21 cellular contexts compared by ENCODE assay signal in genomic region chrX:107686026-107686425, GRCh38. TPM values are rescaled to one million over a fixed set of nuclear protein-coding genes. Genes with fewer than 3 reads are reported as not detected.
DNase-seq lines count a peak whose midpoint lies in the region; ATAC-seq and TF ChIP-seq lines count a peak whose summit lies in the region.
"Had no signal": no experiment of that assay in that cellular context is flagged by ENCODE, and none has a peak within 500 bp of the region (broad histone marks: within the 10 kb centered on the region; RNA-seq: fewer than 3 reads in every experiment).

No MANE protein-coding gene starts in this region.

- peak overlapping the region; percentile 15 to 55 for H3K27ac ChIP-seq in breast epithelium
- no peak overlapping the region for H3K27ac ChIP-seq in mammary epithelial cell (ENCODE audit: insufficient read depth, low read depth, low read length)
- peak overlapping the region; percentile 36 for H3K27ac ChIP-seq in upper lobe of right lung
- H3K27ac ChIP-seq in Karpas-422 (ENCODE audit: low read length) = no peak overlapping the region
- H3K27ac ChIP-seq: SJSA1 had no signal

- dilution Hi-C loops in mammary epithelial cell (cut with HindIII; ENCODE audit: low sequenced_read_pairs) = no loop called here

- H3K79me2 ChIP-seq in mammary epithelial cell (ENCODE audit: insufficient read depth, low read length) (no peaks in the 10 kb centered on the region), Karpas-422 (ENCODE audit: low read length) (no peaks in the 10 kb centered on the region)

- no peak for ATAC-seq in upper lobe of right lung
- no peak for ATAC-seq in GM21786 (IDR thresholded peaks at IDR 0.05; ENCODE audit: unreplicated experiment)
- ATAC-seq: left colon had no signal

- BruUV-seq in mammary epithelial cell (replicated peaks; lab: Mats Ljungman, UMichigan) = no TSS peak

- H3K4me1 Mint-ChIP-seq in activated T-cell treated with anti-CD3 and anti-CD28 coated beads, Interleukin-2, amount 50 U/mL, for 24 hours (ENCODE audit: low read depth) = peaks cover 33% of the 10 kb centered on the region

- H3K4me3 Mint-ChIP-seq in activated T-cell treated with anti-CD3 and anti-CD28 coated beads, Interleukin-2, amount 50 U/mL, for 24 hours = no peak overlapping the region
- H3K4me3 Mint-ChIP-seq: nephron progenitor cell; T-helper 1 cell treated with Interleukin-12 subunit alpha and Interleukin-12 subunit beta and Interleukin-4 antibody, amounts not matched to agents 30 μg/mL and 1 μg/mL, for 36 hours had no signal

- H3K9ac ChIP-seq in mammary epithelial cell (ENCODE audit: insufficient read depth, low read length) = no peak overlapping the region
- H3K9ac ChIP-seq in Karpas-422 (ENCODE audit: low read length) = no peak overlapping the region

- peaks cover 5% of the 10 kb centered on the region for H3K27me3 Mint-ChIP-seq in activated T-cell treated with anti-CD3 and anti-CD28 coated beads, Interleukin-2, amount 50 U/mL, for 24 hours

- no peaks in the 10 kb centered on the region for H4K20me1 ChIP-seq in mammary epithelial cell (ENCODE audit: insufficient read depth, low read length)
- no peaks in the 10 kb centered on the region for H4K20me1 ChIP-seq in Karpas-422 (ENCODE audit: insufficient read depth, low read depth, low read length)

- no peak overlapping the region for H3K4me3 ChIP-seq in breast epithelium
- H3K4me3 ChIP-seq in mammary epithelial cell (replicated peaks in 1 of 3; ENCODE audit: insufficient read depth in 1 of 3, low read depth in 2 of 3, low read length in 3 of 3) = no peak overlapping the region
- no peak overlapping the region for H3K4me3 ChIP-seq in upper lobe of right lung
- no peak overlapping the region for H3K4me3 ChIP-seq in Karpas-422 (ENCODE audit: low read length)
- H3K4me3 ChIP-seq: SJSA1 had no signal

- H3K36me3 ChIP-seq in breast epithelium (no peaks in the 10 kb centered on the region), mammary epithelial cell (ENCODE audit: insufficient read depth, low read length) (no peaks in the 10 kb centered on the region), upper lobe of right lung (no peaks in the 10 kb centered on the region), Karpas-422 (ENCODE audit: insufficient read depth, low read length) (no peaks in the 10 kb centered on the region)
- H3K36me3 ChIP-seq: SJSA1 had no signal

- H3K9me3 Mint-ChIP-seq in activated T-cell treated with anti-CD3 and anti-CD28 coated beads, Interleukin-2, amount 50 U/mL, for 24 hours = no peaks in the 10 kb centered on the region
- H3K9me3 Mint-ChIP-seq: T-helper 1 cell treated with Interleukin-12 subunit alpha and Interleukin-12 subunit beta and Interleukin-4 antibody, amounts not matched to agents 30 μg/mL and 1 μg/mL, for 36 hours had no signal

- no peak for TF ChIP-seq POLR2A in breast epithelium (IDR thresholded peaks at IDR 0.05)

- H3K27me3 ChIP-seq in breast epithelium (peaks cover 0 to 33% of the 10 kb centered on the region in 2 donors), mammary epithelial cell (ENCODE audit: insufficient read depth, low read length) (peaks cover 2% of the 10 kb centered on the region), upper lobe of right lung (no peaks in the 10 kb centered on the region), Karpas-422 (ENCODE audit: low read length) (no peaks in the 10 kb centered on the region)
- H3K27me3 ChIP-seq: SJSA1 had no signal

- TF ChIP-seq CTCF in breast epithelium (IDR thresholded peaks at IDR 0.05) (no peak), mammary epithelial cell (conservative IDR thresholded peaks at IDR 0.05 in 1 of 2, IDR thresholded peaks at IDR 0.05 in 1 of 2; ENCODE audit: extremely low read depth in 1 of 2, insufficient read depth in 1 of 2, low read depth in 1 of 2, low read length in 2 of 2) (no peak), upper lobe of right lung (IDR thresholded peaks at IDR 0.05) (no peak)

- no peaks in the 10 kb centered on the region for H3K36me3 Mint-ChIP-seq in activated T-cell treated with anti-CD3 and anti-CD28 coated beads, Interleukin-2, amount 50 U/mL, for 24 hours (ENCODE audit: low read depth)

- H3K9me3 ChIP-seq in breast epithelium (no peaks in the 10 kb centered on the region), mammary epithelial cell (replicated peaks; ENCODE audit: insufficient read depth, low read length) (no peaks in the 10 kb centered on the region), upper lobe of right lung (no peaks in the 10 kb centered on the region), Karpas-422 (ENCODE audit: low read length) (no peaks in the 10 kb centered on the region)
- H3K9me3 ChIP-seq: SJSA1 had no signal

- peaks cover 3 to 4% of the 10 kb centered on the region in 2 donors for H3K4me1 ChIP-seq in breast epithelium
- peaks cover 23% of the 10 kb centered on the region for H3K4me1 ChIP-seq in mammary epithelial cell (ENCODE audit: insufficient read depth, low read length)
- peaks cover 47% of the 10 kb centered on the region for H3K4me1 ChIP-seq in upper lobe of right lung
- peaks cover 14% of the 10 kb centered on the region for H3K4me1 ChIP-seq in Karpas-422 (ENCODE audit: low read length)
- H3K4me1 ChIP-seq: SJSA1 had no signal

- no peaks in the 10 kb centered on the region for H3K9me2 ChIP-seq in Karpas-422 (replicated peaks; ENCODE audit: insufficient read depth, low read length)

- H3K27ac Mint-ChIP-seq in activated T-cell treated with anti-CD3 and anti-CD28 coated beads, Interleukin-2, amount 50 U/mL, for 24 hours = no peak overlapping the region
- H3K27ac Mint-ChIP-seq: T-helper 1 cell treated with Interleukin-12 subunit alpha and Interleukin-12 subunit beta and Interleukin-4 antibody, amounts not matched to agents 30 μg/mL and 1 μg/mL, for 36 hours had no signal

- H3K4me2 ChIP-seq in mammary epithelial cell (ENCODE audit: insufficient read depth, low read depth, low read length) = no peak overlapping the region
- H3K4me2 ChIP-seq in Karpas-422 (ENCODE audit: low read depth, low read length, poor library complexity, severe bottlenecking) = no peak overlapping the region

- CTCF ChIA-PET in mammary epithelial cell (lab: Charles Lee; ENCODE audit: low non-redundant PET) = interaction anchor here (0.5 kb wide), 1 partner anchor 1492 kb away, joined by 3 read pairs; no protein-coding TSS in a partner anchor

- no peak overlapping the region for H2AFZ ChIP-seq in mammary epithelial cell (ENCODE audit: low read depth, low read length)
- H2AFZ ChIP-seq in Karpas-422 (ENCODE audit: low read length) = no peak overlapping the region

- DNase-seq in breast epithelium (ENCODE audit: low spot score in 2 of 2) = no peak
- no peak for DNase-seq in mammary epithelial cell
- peak; percentile 42 for DNase-seq in amniotic epithelial cell (ENCODE audit: low read depth)
- peak; percentile 48 for DNase-seq in kidney tubule cell (ENCODE audit: low spot score)
- no peak for DNase-seq in upper lobe of right lung
- DNase-seq in activated T-cell treated with anti-CD3 and anti-CD28 coated beads, Interleukin-2, amount 50 U/mL, for 24 hours = no peak
- no peak for DNase-seq in Karpas-422
- DNase-seq: 8988T; activated naive CD4-positive, alpha-beta T cell; amniotic stem cell; central memory CD4-positive, alpha-beta T cell; left colon; midbrain; NCI-H187; NCI-H345; nephron progenitor cell; posterior cingulate gyrus; stimulated activated naive CD4-positive, alpha-beta T cell treated with Interleukin-2 at 50 U/mL for 16 hours had no signal

- intact Hi-C loops in breast epithelium (cut with DNase I; ENCODE audit: low total_unique reads) (no loop called here), mammary epithelial cell (cut with micrococcal nuclease) (no loop called here), upper lobe of right lung (cut with DNase I) (no loop called here)

- in situ Hi-C loops in mammary epithelial cell (cut with MboI; ENCODE audit: low sequenced_read_pairs in 2 of 2) = no loop called here

- 76% methylated on average over 3 of the region's 3 CpGs for WGBS in mammary epithelial cell (ENCODE audit: low coverage, missing lambda C conversion rate)

RNA-seq across cellular contexts. Expression of gene PRPS1, which starts 57.7 kb away (rescaled TPM):
- 10 to 100 TPM; 19.3 to 24.9 (median 20.8) TPM for total RNA-seq in breast epithelium
- total RNA-seq in mammary epithelial cell = 10 to 100 TPM; 23.2 to 34.1 TPM
- 34.6 TPM for polyA plus RNA-seq in mammary epithelial cell
- polyA minus RNA-seq in mammary epithelial cell = 42.5 TPM
- total RNA-seq in upper lobe of right lung = 25.6 TPM
- 50.7 and 69.7 TPM in 2 replicates for total RNA-seq in Karpas-422 (2014; rRNA removed; shearing (Covaris generic); ENCODE audit: low replicate concordance)

Comparison
In these comparisons a context has a peak if more than half of its experiments do, and no peak if none do; other contexts are left out.
1. H3K27ac ChIP-seq: peak in breast epithelium (2 of 2) and upper lobe of right lung (single experiment); none in mammary epithelial cell (single experiment) and Karpas-422 (single experiment).
2. DNase-seq: peak in amniotic epithelial cell (single experiment) and kidney tubule cell (single experiment); none in breast epithelium (0 of 2), mammary epithelial cell (single experiment), upper lobe of right lung (single experiment), activated T-cell treated with anti-CD3 and anti-CD28 coated beads, Interleukin-2, amount 50 U/mL, for 24 hours (single experiment) and Karpas-422 (single experiment).